Comparison of ENCODE assay signal across 14 cellular contexts in genomic region chr9:135000647-135001245, GRCh38.
"Had no signal": no experiment of that assay in that cellular context is flagged by ENCODE, and none has a peak within 500 bp of the region (broad histone marks: within the 10 kb centered on the region; RNA-seq: fewer than 3 reads in every experiment).

No MANE protein-coding gene starts in this region.

- H3K4me3 ChIP-seq: body of pancreas, sigmoid colon had no signal

- H3K27me3 ChIP-seq: body of pancreas, sigmoid colon had no signal

- H3K27ac ChIP-seq: body of pancreas, sigmoid colon, WERI-Rb-1 had no signal

- H3K27ac Mint-ChIP-seq: activated CD4-positive, alpha-beta memory T cell treated with anti-CD3 and anti-CD28 coated beads for 36 hours; activated CD8-positive, alpha-beta memory T cell treated with anti-CD3 and anti-CD28 coated beads, Interleukin-2, amount 10 ng/mL, durations not matched to agents 7 days and 5 days; activated naive CD4-positive, alpha-beta T cell treated with anti-CD3 and anti-CD28 coated beads, Interleukin-2, amount 10 ng/mL, durations not matched to agents 7 days and 5 days; activated T-helper 2 cell treated with anti-CD3 and anti-CD28 coated beads, Interferon-gamma antibody, Interleukin-2, Interleukin-4, amounts not matched to agents 10 μg/mL and 5 μg/mL and 100 μg/mL, durations not matched to agents 14 hours and 24 hours and 36 hours; T-helper 17 cell had no signal

- H3K4me1 ChIP-seq: body of pancreas, sigmoid colon had no signal

- H3K4me1 Mint-ChIP-seq: activated CD8-positive, alpha-beta memory T cell treated with anti-CD3 and anti-CD28 coated beads, Interleukin-2, amount 10 ng/mL, durations not matched to agents 7 days and 5 days; activated naive CD4-positive, alpha-beta T cell treated with anti-CD3 and anti-CD28 coated beads, Interleukin-2, amount 10 ng/mL, durations not matched to agents 7 days and 5 days; T-helper 17 cell had no signal

- H3K36me3 ChIP-seq: sigmoid colon, WERI-Rb-1 had no signal

- FAIRE-seq: frontal cortex had no signal

- DNase-seq: activated CD4-positive, alpha-beta memory T cell treated with anti-CD3 and anti-CD28 coated beads for 36 hours; activated CD8-positive, alpha-beta memory T cell treated with anti-CD3 and anti-CD28 coated beads, Interleukin-2, amount 10 ng/mL, durations not matched to agents 7 days and 5 days; activated naive CD4-positive, alpha-beta T cell treated with anti-CD3 and anti-CD28 coated beads, Interleukin-2, amount 10 ng/mL, durations not matched to agents 7 days and 5 days; activated T-cell treated with anti-CD3 and anti-CD28 coated beads, Interleukin-2, amount 50 U/mL, for 1 hour; body of pancreas; central memory CD4-positive, alpha-beta T cell; effector CD8-positive, alpha-beta T cell; sigmoid colon; stimulated activated CD4-positive, alpha-beta T cell treated with anti-CD3 and anti-CD28 coated beads, Interleukin-12 subunit alpha, Interleukin-12 subunit beta, amount 100 ng/mL, for 4 hours; stimulated activated CD4-positive, alpha-beta T cell treated with anti-CD3 and anti-CD28 coated beads, Interleukin-2, amount 100 ng/mL, for 24 hours; T-helper 17 cell; WERI-Rb-1 had no signal

- H3K27me3 Mint-ChIP-seq: activated CD8-positive, alpha-beta memory T cell treated with anti-CD3 and anti-CD28 coated beads, Interleukin-2, amount 10 ng/mL, durations not matched to agents 7 days and 5 days had no signal

- H3K4me3 Mint-ChIP-seq: activated CD4-positive, alpha-beta memory T cell treated with anti-CD3 and anti-CD28 coated beads for 36 hours; activated CD8-positive, alpha-beta memory T cell treated with anti-CD3 and anti-CD28 coated beads, Interleukin-2, amount 10 ng/mL, durations not matched to agents 7 days and 5 days; activated naive CD4-positive, alpha-beta T cell treated with anti-CD3 and anti-CD28 coated beads, Interleukin-2, amount 10 ng/mL, durations not matched to agents 7 days and 5 days; T-helper 17 cell had no signal

- ATAC-seq: activated CD8-positive, alpha-beta memory T cell treated with anti-CD3 and anti-CD28 coated beads, Interleukin-2, amount 10 ng/mL, durations not matched to agents 7 days and 5 days; body of pancreas; T-helper 17 cell had no signal

- H3K36me3 Mint-ChIP-seq: activated CD4-positive, alpha-beta memory T cell treated with anti-CD3 and anti-CD28 coated beads for 36 hours; activated CD8-positive, alpha-beta memory T cell treated with anti-CD3 and anti-CD28 coated beads, Interleukin-2, amount 10 ng/mL, durations not matched to agents 7 days and 5 days; activated naive CD4-positive, alpha-beta T cell treated with anti-CD3 and anti-CD28 coated beads, Interleukin-2, amount 10 ng/mL, durations not matched to agents 7 days and 5 days had no signal
